In genomic region chr15:48856947-48857346, GRCh38 we compare ENCODE assay signal across 1 cellular context.
A peak's percentile ranks its signal among the peaks of the same experiment; 100 is the strongest.
TF ChIP-seq lines count a peak whose summit lies in the region.

No MANE protein-coding gene starts in this region.

TF ChIP-seq in HepG2, 621 proteins besides CTCF, POLR2A, EP300 and RAD21:
- TF ChIP-seq PRDM15 (CRISPR knock-in tag; IDR thresholded peaks at IDR 0.05): peak; percentile 63; the same call in 1 of the 2 replicates
- TF ChIP-seq ZNF580 (CRISPR knock-in tag; IDR thresholded peaks at IDR 0.05; ENCODE audit: borderline replicate concordance, low read depth): no peak
